In genomic region chr7:4712371-4713182, GRCh38 we compare ENCODE assay signal across 8 cellular contexts. TPM values are rescaled to one million over a fixed set of nuclear protein-coding genes. Genes with fewer than 3 reads are reported as not detected.
DNase-seq lines count a peak whose midpoint lies in the region; ATAC-seq and TF ChIP-seq lines count a peak whose summit lies in the region.

No MANE protein-coding gene starts in this region.

- peak overlapping the region; percentile 84 for H3K27ac Mint-ChIP-seq in type B pancreatic cell

- in situ Hi-C loops in GM23248 (cut with MboI) = no loop called here

- H3K9me3 Mint-ChIP-seq in type B pancreatic cell = no peaks in the 10 kb centered on the region

- H4K20me1 ChIP-seq in GM23248 (ENCODE audit: insufficient read depth) = peaks cover 5% of the 10 kb centered on the region; the same call in 1 of the 2 replicates

- H3K27me3 ChIP-seq in GM23248 (replicated peaks; ENCODE audit: insufficient read depth) (no peaks in the 10 kb centered on the region), ovary (no peaks in the 10 kb centered on the region)

- CTCF ChIA-PET in GM10248 (lab: Yijun Ruan, JAX) = interaction anchor here (1.1 to 3.1 kb wide), 5 partner anchors 11 to 71 kb away, joined by 3 to 15 read pairs (median 4); no protein-coding TSS in a partner anchor

- H3K9me2 ChIP-seq in GM23248 (ENCODE audit: insufficient read depth) = no peaks in the 10 kb centered on the region

- peak; percentile 62 for DNase-seq in GM10248 (ENCODE audit: extremely low spot score)
- DNase-seq in GM23248 = peak; percentile 77
- peak; percentile 76 for DNase-seq in NCI-H510A (lab: John Stamatoyannopoulos, UW)
- DNase-seq in fibroblast of gingiva (ENCODE audit: low read depth) = peak; percentile 83
- DNase-seq in type B pancreatic cell (ENCODE audit: extremely low spot score, unreplicated experiment) = no peak
- DNase-seq in amniotic stem cell (lab: John Stamatoyannopoulos, UW) = no peak
- no peak for DNase-seq in ovary

- peaks cover 91% of the 10 kb centered on the region for H3K79me2 ChIP-seq in GM23248 (ENCODE audit: insufficient read depth)

- POLR2A ChIA-PET in GM10248 (lab: Yijun Ruan, JAX) = interaction anchor here (0.7 to 1.1 kb wide), 3 partner anchors 12 to 1673 kb away, joined by 3 to 5 read pairs (median 3); no protein-coding TSS in a partner anchor

- intact Hi-C loops in ovary (cut with DNase I) = no loop called here

- no peak for TF ChIP-seq POLR2A in ovary (IDR thresholded peaks at IDR 0.05)

- no peaks in the 10 kb centered on the region for H3K27me3 Mint-ChIP-seq in type B pancreatic cell

- no peak for ATAC-seq in GM21786 (IDR thresholded peaks at IDR 0.05; ENCODE audit: unreplicated experiment)

- no peaks in the 10 kb centered on the region for H3K9me3 ChIP-seq in GM23248 (ENCODE audit: low read depth)
- H3K9me3 ChIP-seq in ovary = no peaks in the 10 kb centered on the region

- peak overlapping the region; percentile 34 for H3K4me3 Mint-ChIP-seq in type B pancreatic cell

- no peak overlapping the region for H2AFZ ChIP-seq in GM23248

- H3K4me1 ChIP-seq in GM23248 (ENCODE audit: insufficient read depth) (peaks cover 48% of the 10 kb centered on the region), ovary (ENCODE audit: insufficient read depth) (peaks cover 6% of the 10 kb centered on the region)

- peaks cover 46% of the 10 kb centered on the region for H3F3A ChIP-seq in GM23248 (ENCODE audit: insufficient read depth)

- peak overlapping the region; percentile 70 for H3K4me2 ChIP-seq in GM23248 (ENCODE audit: unreplicated experiment)

- peak overlapping the region; percentile 44 for H3K4me3 ChIP-seq in GM23248
- H3K4me3 ChIP-seq in ovary = no peak overlapping the region

- peak overlapping the region; percentile 85 for H3K27ac ChIP-seq in GM23248
- H3K27ac ChIP-seq in ovary = no peak overlapping the region

- WGBS in GM23248 (ENCODE audit: low coverage in 1 of 2, low lambda C conversion rate in 2 of 2, missing lambda C conversion rate in 2 of 2), 2 experiments = 48 to 50% methylated on average over 22 of the region's 22 CpGs
- WGBS in ovary, 3 donors = 81 to 87% (median 84%) methylated on average over 22 of the region's 22 CpGs

- peak overlapping the region; percentile 73 for H3K9ac ChIP-seq in GM23248

- peaks cover 44% of the 10 kb centered on the region for H3K4me1 Mint-ChIP-seq in type B pancreatic cell (ENCODE audit: unreplicated experiment)

- TF ChIP-seq CTCF in GM10248 (IDR thresholded peaks at IDR 0.05; ENCODE audit: control extremely low read depth, extremely low read depth, low read depth, missing control alignments) (no peak), type B pancreatic cell (conservative IDR thresholded peaks at IDR 0.05) (no peak), ovary (IDR thresholded peaks at IDR 0.05) (no peak)

- no peak for TF ChIP-seq EP300 in ovary (IDR thresholded peaks at IDR 0.05)

- peaks cover 35% of the 10 kb centered on the region for H3K36me3 Mint-ChIP-seq in type B pancreatic cell

- H3K36me3 ChIP-seq in GM23248 (ENCODE audit: low read depth) (no peaks in the 10 kb centered on the region), ovary (no peaks in the 10 kb centered on the region)

RNA-seq across cellular contexts. Expression of gene FOXK1, which starts 30.5 kb away (rescaled TPM):
- total RNA-seq in GM23248 (2014; rRNA removed; shearing (Covaris generic)) = 16.4 and 21.4 TPM in 2 replicates
- polyA plus RNA-seq in GM23248 (2016; fragmentation: Nextera tagmentation; extraction: Ambion mirVana) (7.4 and 8.5 TPM in 2 replicates), ovary (10 to 100 TPM in 1 of 2 donors, 1 to 10 TPM in 1; 5.8 to 10.4 TPM)
- total RNA-seq in type B pancreatic cell (ENCODE audit: low replicate concordance) (55.1 and 55.2 TPM in 2 replicates), ovary (10 to 100 TPM; 10.9 to 43.9 (median 32.6) TPM)

Comparison
In these comparisons a context has a peak if more than half of its experiments do, and no peak if none do; other contexts are left out.
1. DNase-seq: peak in GM10248 (single experiment), GM23248 (single experiment), NCI-H510A (single experiment) and fibroblast of gingiva (single experiment); none in type B pancreatic cell (single experiment), amniotic stem cell (single experiment) and ovary (0 of 5).